1 cellular context compared by ENCODE assay signal in the genomic region with DNA sequence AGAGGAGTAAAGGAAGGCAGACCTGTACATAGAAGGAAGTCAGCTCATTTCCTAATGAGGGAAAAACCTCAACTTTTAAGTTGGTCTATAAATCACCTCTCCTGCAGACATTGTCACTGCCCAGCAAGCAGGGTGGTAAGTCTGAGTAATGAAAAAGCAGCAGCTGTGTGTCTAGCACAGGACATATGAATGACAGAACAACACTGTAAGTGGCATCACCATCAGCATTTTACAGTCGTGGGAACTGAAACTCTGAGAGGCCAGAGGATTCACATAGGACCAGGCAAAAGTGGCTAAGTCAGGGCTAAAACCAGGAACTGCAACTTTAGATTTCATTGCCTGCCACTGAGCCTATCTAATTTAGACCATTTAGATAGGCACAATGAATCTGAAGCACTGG.
TF ChIP-seq lines count a peak whose summit lies in the region.

No MANE protein-coding gene starts in this region.

TF ChIP-seq in SK-N-SH, 30 proteins besides CTCF, POLR2A, EP300 and RAD21 (continued from another document):
- TF ChIP-seq REST (IDR thresholded peaks at IDR 0.05; ENCODE audit: low read depth, low read length), result no peak
- TF ChIP-seq, protein P1, sequence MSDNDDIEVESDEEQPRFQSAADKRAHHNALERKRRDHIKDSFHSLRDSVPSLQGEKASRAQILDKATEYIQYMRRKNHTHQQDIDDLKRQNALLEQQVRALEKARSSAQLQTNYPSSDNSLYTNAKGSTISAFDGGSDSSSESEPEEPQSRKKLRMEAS (IDR thresholded peaks at IDR 0.05; ENCODE audit: low read depth), result no peak
- no peak for TF ChIP-seq TEAD4 (IDR thresholded peaks at IDR 0.05; ENCODE audit: borderline replicate concordance, insufficient read depth)
- no peak for TF ChIP-seq MEF2A (IDR thresholded peaks at IDR 0.05; ENCODE audit: borderline replicate concordance, low read depth)
- TF ChIP-seq NRF1 (IDR thresholded peaks at IDR 0.05; ENCODE audit: low read depth, low read length), result no peak
- TF ChIP-seq GABPA (IDR thresholded peaks at IDR 0.05; ENCODE audit: low read depth), result no peak
